In genomic region chr7:85030893-85031292, GRCh38 we compare ENCODE assay signal across 1 cellular context.
TF ChIP-seq lines count a peak whose summit lies in the region.

No MANE protein-coding gene starts in this region.

TF ChIP-seq in K562, 482 proteins besides CTCF, POLR2A, EP300 and RAD21 (continued from another document):
- TF ChIP-seq ZNF24 (IDR thresholded peaks at IDR 0.05) (peak; percentile 57; the same call in 1 of the 2 replicates), ZNF696 (CRISPR knock-in tag; conservative IDR thresholded peaks at IDR 0.05) (no peak), ZNF830 (CRISPR knock-in tag; IDR thresholded peaks at IDR 0.05) (no peak), ZFP36 (IDR thresholded peaks at IDR 0.05; ENCODE audit: low read depth, low read length, partially characterized antibody) (no peak), TAF7 (tag; IDR thresholded peaks at IDR 0.05) (no peak)
